20 cellular contexts compared by ENCODE assay signal in the genomic region with DNA sequence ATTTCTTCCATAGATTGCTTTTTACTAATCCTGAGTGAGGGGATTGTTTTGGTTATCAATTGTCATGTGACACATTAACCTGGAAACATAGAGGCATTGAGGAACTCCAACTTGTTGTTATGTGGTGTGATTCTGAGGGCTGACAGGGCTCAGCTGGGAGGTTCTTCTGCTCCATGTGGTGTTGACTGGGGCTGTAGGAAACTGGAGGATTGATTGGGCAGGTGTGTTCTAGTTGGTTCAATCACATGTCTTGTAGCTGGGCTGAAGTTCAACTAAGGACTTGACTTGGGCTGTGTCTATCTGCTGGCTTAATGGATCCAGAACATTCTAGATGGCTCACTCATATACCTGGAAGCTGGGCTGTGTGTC. TPM values are rescaled to one million over a fixed set of nuclear protein-coding genes. Genes with fewer than 3 reads are reported as not detected.
DNase-seq lines count a peak whose midpoint lies in the region; ATAC-seq, FAIRE-seq and TF ChIP-seq lines count a peak whose summit lies in the region.
"Had no signal": no experiment of that assay in that cellular context is flagged by ENCODE, and none has a peak within 500 bp of the region (broad histone marks: within the 10 kb centered on the region; RNA-seq: fewer than 3 reads in every experiment).

No MANE protein-coding gene starts in this region.

- no peak for FAIRE-seq in K562 (lab: Jason Lieb, UNC)

- no peak overlapping the region for H3K27ac ChIP-seq in HCT116 (ENCODE audit: low read depth, low read length)
- H3K27ac ChIP-seq in K562 (ENCODE audit: extremely low read depth, low read depth, low read length): no peak overlapping the region
- H3K27ac ChIP-seq: GM23248, SK-N-MC had no signal

- TF ChIP-seq CTCF in HCT116 (IDR thresholded peaks at IDR 0.05 in 2 of 3, conservative IDR thresholded peaks at IDR 0.05 in 1 of 3; ENCODE audit: borderline replicate concordance in 1 of 3, insufficient read depth in 1 of 3, low read depth in 2 of 3, low read length in 2 of 3): no peak
- no peak for TF ChIP-seq CTCF in K562 (IDR thresholded peaks at IDR 0.05 in 2 of 3, conservative IDR thresholded peaks at IDR 0.05 in 1 of 3; ENCODE audit: insufficient read depth in 2 of 3, low read depth in 1 of 3, low read length in 3 of 3)
- TF ChIP-seq CTCF in Calu3 (IDR thresholded peaks at IDR 0.05; ENCODE audit: unreplicated experiment): no peak

- H3K9ac ChIP-seq in HCT116 (ENCODE audit: low read length) (no peak overlapping the region), K562 (ENCODE audit: insufficient read depth in 1 of 2, low read depth in 2 of 2, low read length in 2 of 2) (no peak overlapping the region)
- H3K9ac ChIP-seq: GM23248 had no signal

- POLR2A ChIA-PET in HCT116 (lab: Charles Lee): no interaction called here
- POLR2A ChIA-PET in K562 (lab: Yijun Ruan, JAX): no interaction called here

- TF ChIP-seq EP300 in K562 (IDR thresholded peaks at IDR 0.05; ENCODE audit: low read length): no peak

- H3K36me3 ChIP-seq in HCT116 (ENCODE audit: control insufficient read depth in 1 of 2, insufficient read depth in 2 of 2, low read length in 2 of 2) (no peaks in the 10 kb centered on the region), K562 (ENCODE audit: control insufficient read depth, insufficient read depth, low read length) (no peaks in the 10 kb centered on the region)
- H3K36me3 ChIP-seq: HAP-1 had no signal

- no peak for ATAC-seq in HCT116
- ATAC-seq in K562: no peak
- peak; percentile 27 to 29 for ATAC-seq in stimulated activated naive B cell treated with anti-CD40 and anti-IgM and Interleukin-4, amounts not matched to agents 10 μg/mL and 1 μg/mL and 100 μg/mL, for 72 hours (replicated peaks)

- no peaks in the 10 kb centered on the region for H4K20me1 ChIP-seq in HCT116 (ENCODE audit: insufficient read depth)
- H4K20me1 ChIP-seq in K562 (replicated peaks; ENCODE audit: control insufficient read depth, insufficient read depth, low read length): no peaks in the 10 kb centered on the region

- H3K27me3 ChIP-seq in HCT116 (ENCODE audit: insufficient read depth, low read length): no peaks in the 10 kb centered on the region
- no peaks in the 10 kb centered on the region for H3K27me3 ChIP-seq in K562 (ENCODE audit: control insufficient read depth in 2 of 2, insufficient read depth in 2 of 2, low read length in 2 of 2)

- peaks cover 0 to 4% of the 10 kb centered on the region in 2 donors for H3K36me3 Mint-ChIP-seq in stimulated activated naive B cell treated with anti-CD40 and anti-IgM and Interleukin-4, amounts not matched to agents 10 μg/mL and 1 μg/mL and 100 μg/mL, for 72 hours
- no peaks in the 10 kb centered on the region for H3K36me3 Mint-ChIP-seq in Calu3 (ENCODE audit: insufficient read depth, unreplicated experiment)

- intact Hi-C loops in HCT116 (cut with micrococcal nuclease): no loop called here
- intact Hi-C loops in K562 (cut with micrococcal nuclease): no loop called here
- intact Hi-C loops in Calu3 (cut with micrococcal nuclease; ENCODE audit: unreplicated experiment): no loop called here

- peaks cover 22 to 25% of the 10 kb centered on the region in 2 donors for H3K9me3 Mint-ChIP-seq in stimulated activated naive B cell treated with anti-CD40 and anti-IgM and Interleukin-4, amounts not matched to agents 10 μg/mL and 1 μg/mL and 100 μg/mL, for 72 hours
- peaks cover 11% of the 10 kb centered on the region for H3K9me3 Mint-ChIP-seq in Calu3 (ENCODE audit: low read depth, unreplicated experiment)

- H3K27me3 Mint-ChIP-seq in stimulated activated naive B cell treated with anti-CD40 and anti-IgM and Interleukin-4, amounts not matched to agents 10 μg/mL and 1 μg/mL and 100 μg/mL, for 72 hours: peaks cover 0 to 16% of the 10 kb centered on the region in 2 donors
- H3K27me3 Mint-ChIP-seq in Calu3 (ENCODE audit: unreplicated experiment): no peaks in the 10 kb centered on the region

- no peak overlapping the region for H3K4me3 ChIP-seq in HCT116 (replicated peaks in 1 of 2; ENCODE audit: low read depth in 1 of 2, low read length in 2 of 2)
- no peak overlapping the region for H3K4me3 ChIP-seq in K562
- H3K4me3 ChIP-seq: GM23248, HAP-1, PC-9, SK-N-MC had no signal

- H3K4me3 Mint-ChIP-seq in stimulated activated naive B cell treated with anti-CD40 and anti-IgM and Interleukin-4, amounts not matched to agents 10 μg/mL and 1 μg/mL and 100 μg/mL, for 72 hours: no peak overlapping the region
- H3K4me3 Mint-ChIP-seq in Calu3 (ENCODE audit: low read depth, unreplicated experiment): no peak overlapping the region

- DNase-seq in SKM-1 (lab: John Stamatoyannopoulos, UW; ENCODE audit: unreplicated experiment) (peak; percentile 50), SKM-1 treated with dmso at 0.1 percent for 144 hours (lab: John Stamatoyannopoulos, UW; ENCODE audit: unreplicated experiment) (no peak), HCT116 (ENCODE audit: low read depth, low spot score) (no peak), K562 (ENCODE audit: extremely low read depth in 1 of 4, low spot score in 3 of 4) (no peak), NCI-H2107 (lab: John Stamatoyannopoulos, UW) (no peak), Calu3 (no peak)
- no peak for DNase-seq in stimulated activated naive B cell treated with anti-CD40 and anti-IgM and Interleukin-4, amounts not matched to agents 10 μg/mL and 1 μg/mL and 100 μg/mL, for 72 hours
- DNase-seq: DMS79 treated with DMSO at 0.1 percent for 48 hours, IMR-90, NCI-H1694 treated with DMSO at 0.1 percent for 48 hours, NCI-H2081 treated with DMSO at 0.1 percent for 48 hours, NCI-H446, NCI-H526, RPMI8226, SHP77 treated with DMSO at 0.1 percent for 48 hours had no signal

- H3K9me2 ChIP-seq in HCT116 (ENCODE audit: insufficient read depth): no peaks in the 10 kb centered on the region

- H3K4me2 ChIP-seq in HCT116 (ENCODE audit: low read length): peak overlapping the region; percentile 25
- H3K4me2 ChIP-seq in K562 (ENCODE audit: insufficient read depth, low read length): no peak overlapping the region

- no peaks in the 10 kb centered on the region for H3K9me1 ChIP-seq in K562 (ENCODE audit: control insufficient read depth, insufficient read depth, low read length)

- H3K4me1 ChIP-seq in HCT116 (ENCODE audit: control insufficient read depth in 1 of 2, insufficient read depth in 2 of 2, low read length in 2 of 2): peaks cover 0 to 9% of the 10 kb centered on the region in 2 experiments; a peak in 1 of 4 replicates
- no peaks in the 10 kb centered on the region for H3K4me1 ChIP-seq in K562 (replicated peaks in 1 of 2; ENCODE audit: control insufficient read depth in 2 of 2, insufficient read depth in 2 of 2, low read length in 2 of 2)
- H3K4me1 ChIP-seq: HAP-1 had no signal

- H3K9me3 ChIP-seq in HCT116 (ENCODE audit: control insufficient read depth in 1 of 2, insufficient read depth in 1 of 2, low read depth in 1 of 2, low read length in 2 of 2) (no peaks in the 10 kb centered on the region), K562 (replicated peaks; ENCODE audit: control insufficient read depth, insufficient read depth, low read depth, low read length) (no peaks in the 10 kb centered on the region; the same call in 1 of the 2 replicates)
- H3K9me3 ChIP-seq: HAP-1 had no signal

- TF ChIP-seq RAD21 in HCT116 (IDR thresholded peaks at IDR 0.05; ENCODE audit: low read depth) (no peak), K562 (CRISPR knock-in tag; conservative IDR thresholded peaks at IDR 0.05 in 1 of 2, IDR thresholded peaks at IDR 0.05 in 1 of 2) (no peak)

- TF ChIP-seq POLR2A in HCT116 (IDR thresholded peaks at IDR 0.05; ENCODE audit: borderline replicate concordance, extremely low read depth, insufficient read depth, insufficient read length): no peak
- no peak for TF ChIP-seq POLR2A in K562 (conservative IDR thresholded peaks at IDR 0.05)

- H3K4me1 Mint-ChIP-seq in stimulated activated naive B cell treated with anti-CD40 and anti-IgM and Interleukin-4, amounts not matched to agents 10 μg/mL and 1 μg/mL and 100 μg/mL, for 72 hours: peaks cover 2 to 4% of the 10 kb centered on the region in 2 donors
- no peaks in the 10 kb centered on the region for H3K4me1 Mint-ChIP-seq in Calu3 (ENCODE audit: low read depth, unreplicated experiment)

- no peak overlapping the region for H2AFZ ChIP-seq in HCT116 (ENCODE audit: low read depth, low read length, poor library complexity, severe bottlenecking)
- H2AFZ ChIP-seq in K562 (ENCODE audit: low read depth, low read length): no peak overlapping the region
- H2AFZ ChIP-seq: GM23248, PC-9 had no signal

- no peaks in the 10 kb centered on the region for H3K79me2 ChIP-seq in HCT116 (ENCODE audit: insufficient read depth, low read length)
- no peaks in the 10 kb centered on the region for H3K79me2 ChIP-seq in K562 (ENCODE audit: control insufficient read depth, insufficient read depth, low read length)

- CTCF ChIA-PET in HCT116 (lab: Charles Lee) (no interaction called here), K562 (lab: Yijun Ruan, JAX; ENCODE audit: low intra/inter-chr PET ratio) (no interaction called here), Calu3 (lab: Charles Lee) (no interaction called here)

- in situ Hi-C loops in K562 (cut with MboI): no loop called here

- BruUV-seq in HCT116 (replicated peaks; lab: Mats Ljungman, UMichigan): no TSS peak
- BruUV-seq in K562 (replicated peaks; lab: Mats Ljungman, UMichigan): no TSS peak
- no TSS peak for BruUV-seq in Calu3 (replicated peaks; lab: Mats Ljungman, UMichigan)

- RAD21 ChIA-PET in HCT116 (lab: Charles Lee; ENCODE audit: low non-redundant PET in 1 of 2, low total read pairs in 2 of 2, uncharacterized antibody in 2 of 2, unreplicated experiment in 2 of 2): no interaction called here

- H3K27ac Mint-ChIP-seq in stimulated activated naive B cell treated with anti-CD40 and anti-IgM and Interleukin-4, amounts not matched to agents 10 μg/mL and 1 μg/mL and 100 μg/mL, for 72 hours: no peak overlapping the region
- H3K27ac Mint-ChIP-seq in Calu3 (ENCODE audit: unreplicated experiment): no peak overlapping the region

RNA-seq across cellular contexts. Expression of gene CRLF2, which starts 10.8 kb away (rescaled TPM):
- total RNA-seq in HCT116 (2021; ENCODE audit: unreplicated experiment): 0.34 TPM
- polyA plus RNA-seq in HCT116 (2012): 0.20 and 0.47 TPM in 2 replicates
- total RNA-seq in K562 (2011; cell fraction: chromatin; rRNA removed; ENCODE audit: low replicate concordance): not detected in 2 replicates
- not detected in 2 replicates for total RNA-seq in K562 (2011; cell fraction: nucleolus; rRNA removed)
- not detected in 2 replicates for total RNA-seq in K562 (2011; cell fraction: nucleoplasm; rRNA removed)
- total RNA-seq in K562 (2014; rRNA removed): not detected in 2 replicates
- not detected in 2 replicates for total RNA-seq in K562 (2014; rRNA removed; fragmentation: Illumina TruSeq; extraction: Trizol)
- not detected in 2 replicates for total RNA-seq in K562 (2015; rRNA removed; fragmentation: Illumina TruSeq; extraction: Trizol)
- total RNA-seq in K562 (2021): not detected in 2 replicates
- polyA plus RNA-seq in K562 (2011; rRNA removed): not detected in 2 replicates
- not detected in 2 replicates for polyA plus RNA-seq in K562 (2011; cell fraction: cytosol; rRNA removed)
- polyA plus RNA-seq in K562 (2011; cell fraction: nucleus; rRNA removed): not detected in 2 replicates
- polyA plus RNA-seq in K562 (2012): not detected in 2 replicates
- polyA plus RNA-seq in K562 (2014; fragmentation: Illumina TruSeq; extraction: Trizol): not detected in 2 replicates
- not detected for polyA plus RNA-seq in K562 (2014; fragmentation: Nextera tagmentation; extraction: Ambion mirVana)
- polyA plus RNA-seq in K562 (2014; rRNA removed): not detected in 2 replicates
- polyA minus RNA-seq in K562 (2011; rRNA and poly(A)+ RNA removed): not detected in 2 replicates
- polyA minus RNA-seq in K562 (2011; cell fraction: cytosol; rRNA and poly(A)+ RNA removed): not detected in 2 replicates
- polyA minus RNA-seq in K562 (2011; cell fraction: nucleus; rRNA and poly(A)+ RNA removed): not detected in 2 replicates
- 2.3 and 5.6 TPM in 2 replicates for total RNA-seq in Calu3 (2022)
- total RNA-seq: A172, GM23248, IMR-90 had no signal
- polyA plus RNA-seq: GM23248, IMR-90 had no signal

RNA-seq across cellular contexts. Expression of gene CSF2RA, which starts 45.4 kb away (rescaled TPM):
- total RNA-seq in HCT116 (2021; ENCODE audit: unreplicated experiment): 3.8 TPM
- polyA plus RNA-seq in HCT116 (2012): 4.3 and 6.4 TPM in 2 replicates
- total RNA-seq in K562 (2011; cell fraction: chromatin; rRNA removed; ENCODE audit: low replicate concordance): not detected in 2 replicates
- not detected in 2 replicates for total RNA-seq in K562 (2011; cell fraction: nucleolus; rRNA removed)
- not detected in 2 replicates for total RNA-seq in K562 (2011; cell fraction: nucleoplasm; rRNA removed)
- total RNA-seq in K562 (2014; rRNA removed): not detected in 2 replicates
- total RNA-seq in K562 (2014; rRNA removed; fragmentation: Illumina TruSeq; extraction: Trizol): not detected in 2 replicates
- total RNA-seq in K562 (2015; rRNA removed; fragmentation: Illumina TruSeq; extraction: Trizol): not detected in 2 replicates
- not detected in 2 replicates for total RNA-seq in K562 (2021)
- not detected in 2 replicates for polyA plus RNA-seq in K562 (2011; rRNA removed)
- polyA plus RNA-seq in K562 (2011; cell fraction: cytosol; rRNA removed): not detected in 2 replicates
- not detected in 2 replicates for polyA plus RNA-seq in K562 (2011; cell fraction: nucleus; rRNA removed)
- polyA plus RNA-seq in K562 (2012): 0.29 TPM in 1 of 2 replicates, not detected in the other
- polyA plus RNA-seq in K562 (2014; fragmentation: Illumina TruSeq; extraction: Trizol): not detected in 2 replicates
- not detected for polyA plus RNA-seq in K562 (2014; fragmentation: Nextera tagmentation; extraction: Ambion mirVana)
- polyA plus RNA-seq in K562 (2014; rRNA removed): not detected in 2 replicates
- not detected in 2 replicates for polyA minus RNA-seq in K562 (2011; rRNA and poly(A)+ RNA removed)
- not detected in 2 replicates for polyA minus RNA-seq in K562 (2011; cell fraction: cytosol; rRNA and poly(A)+ RNA removed)
- not detected in 2 replicates for polyA minus RNA-seq in K562 (2011; cell fraction: nucleus; rRNA and poly(A)+ RNA removed)
- total RNA-seq in Calu3 (2022): 10.2 and 11.8 TPM in 2 replicates
- total RNA-seq: GM23248, IMR-90 had no signal
- polyA plus RNA-seq: GM23248, IMR-90 had no signal

Comparison
In these comparisons a context has a peak if more than half of its experiments do, and no peak if none do; other contexts are left out.
1. ATAC-seq: peak in stimulated activated naive B cell treated with anti-CD40 and anti-IgM and Interleukin-4, amounts not matched to agents 10 μg/mL and 1 μg/mL and 100 μg/mL, for 72 hours (2 of 2); none in HCT116 (single experiment) and K562 (single experiment).